8 cellular contexts compared by ENCODE assay signal in genomic region chr10:24723386-24723787, GRCh38. TPM values are rescaled to one million over a fixed set of nuclear protein-coding genes. Genes with fewer than 3 reads are reported as not detected.
A peak's percentile ranks its signal among the peaks of the same experiment; 100 is the strongest.
DNase-seq lines count a peak whose midpoint lies in the region; ATAC-seq and TF ChIP-seq lines count a peak whose summit lies in the region.

No MANE protein-coding gene starts in this region.

- peak overlapping the region; percentile 63 for H3K27ac ChIP-seq in muscle layer of colon (ENCODE audit: low read depth, low read length)

- no peak for TF ChIP-seq CTCF in choroid plexus epithelial cell (conservative IDR thresholded peaks at IDR 0.05; ENCODE audit: low read depth, low read length)

- no peaks in the 10 kb centered on the region for H3K9me3 ChIP-seq in muscle layer of colon (ENCODE audit: low read length)

- no peaks in the 10 kb centered on the region for H3K27me3 ChIP-seq in muscle layer of colon (ENCODE audit: control insufficient read depth in 1 of 2, insufficient read depth in 2 of 2, low read length in 2 of 2)

- H3K9ac ChIP-seq in muscle layer of colon (ENCODE audit: low read length): no peak overlapping the region

- ATAC-seq in left cardiac atrium (no peak), left ventricle myocardium superior (no peak), HG02943 (IDR thresholded peaks at IDR 0.05; ENCODE audit: low read depth, unreplicated experiment) (peak; percentile 27)

- DNase-seq in left cardiac atrium (peak; percentile 47), left ventricle myocardium superior (no peak), SW480 (ENCODE audit: low spot score) (peak; percentile 28), choroid plexus epithelial cell (ENCODE audit: low read depth) (peak; percentile 58), NCI-H2171 (lab: John Stamatoyannopoulos, UW) (no peak), SIG-M5 (lab: John Stamatoyannopoulos, UW) (no peak)

- intact Hi-C loops in left cardiac atrium (cut with DNase I) (loop anchor here (2.0 to 10.0 kb wide), 5 partner anchors 79 to 351 kb away; partner anchors contain the start of genes ENKUR (in 1 of the 2), PRTFDC1 (in 1 of the 2) and THNSL1 (in 1 of the 2)), left ventricle myocardium superior (cut with micrococcal nuclease) (loop anchor here (5.0 to 10.0 kb wide), 2 partner anchors 81 to 361 kb away; no protein-coding TSS in a partner anchor)

- H3K4me1 ChIP-seq in muscle layer of colon (ENCODE audit: insufficient read depth, low read length): peaks cover 20% of the 10 kb centered on the region

- H3K4me3 ChIP-seq in choroid plexus epithelial cell (ENCODE audit: low read depth, low read length) (peak overlapping the region; percentile 79), muscle layer of colon (ENCODE audit: low read depth in 1 of 2, low read length in 2 of 2) (peak overlapping the region in 1 of 2 donors; percentile 92)

- no peaks in the 10 kb centered on the region for H3K36me3 ChIP-seq in muscle layer of colon (ENCODE audit: insufficient read depth, low read length)

RNA-seq across cellular contexts. Expression of gene ARHGAP21, which starts 0.3 kb away (rescaled TPM):
- total RNA-seq in left cardiac atrium (10 to 100 TPM; 44.7 to 57.9 TPM), left ventricle myocardium superior (57.9 TPM)

Comparison
In these comparisons a context has a peak if more than half of its experiments do, and no peak if none do; other contexts are left out.
1. DNase-seq: peak in left cardiac atrium (single experiment), SW480 (single experiment) and choroid plexus epithelial cell (single experiment); none in left ventricle myocardium superior (single experiment), NCI-H2171 (single experiment) and SIG-M5 (single experiment).